In genomic region chr16:57258226-57258909, GRCh38 we compare ENCODE assay signal across 29 cellular contexts. TPM values are rescaled to one million over a fixed set of nuclear protein-coding genes. Genes with fewer than 3 reads are reported as not detected.
DNase-seq lines count a peak whose midpoint lies in the region; ATAC-seq and TF ChIP-seq lines count a peak whose summit lies in the region.
"Had no signal": no experiment of that assay in that cellular context is flagged by ENCODE, and none has a peak within 500 bp of the region (broad histone marks: within the 10 kb centered on the region; RNA-seq: fewer than 3 reads in every experiment).

No MANE protein-coding gene starts in this region.

- no peaks in the 10 kb centered on the region for H3K9me3 Mint-ChIP-seq in activated naive CD4-positive, alpha-beta T cell treated with anti-CD3 and anti-CD28 coated beads, Interleukin-2, amount 10 ng/mL, durations not matched to agents 7 days and 5 days
- H3K9me3 Mint-ChIP-seq: activated CD8-positive, alpha-beta T cell treated with anti-CD3 and anti-CD28 coated beads for 36 hours; naive thymus-derived CD8-positive, alpha-beta T cell; stimulated activated naive CD8-positive, alpha-beta T cell treated with anti-CD3 and anti-CD28 coated beads, Interleukin-15, amount 100 ng/mL, for 72 hours; T-helper 1 cell treated with Interleukin-12 subunit alpha and Interleukin-12 subunit beta and Interleukin-4 antibody, amounts not matched to agents 30 μg/mL and 1 μg/mL, for 36 hours had no signal

- intact Hi-C loops in testis (cut with DNase I; ENCODE audit: low total_unique reads), result no loop called here

- no peak overlapping the region for H2BK120ac ChIP-seq in neuronal stem cell (ENCODE audit: low read depth, low read length)

- no peak overlapping the region for H3K4me3 ChIP-seq in neuronal stem cell (ENCODE audit: low read length in 2 of 2)
- no peak overlapping the region for H3K4me3 ChIP-seq in testis
- H3K4me3 ChIP-seq: BLaER1 treated with 17β-estradiol and CSF1 and Interleukin-3, amounts not matched to agents 10 nM and 100 nM; esophagus muscularis mucosa; ovary; skin epidermis had no signal

- no peak overlapping the region for H3K4me3 Mint-ChIP-seq in activated naive CD4-positive, alpha-beta T cell treated with anti-CD3 and anti-CD28 coated beads, Interleukin-2, amount 10 ng/mL, durations not matched to agents 7 days and 5 days
- H3K4me3 Mint-ChIP-seq: activated CD8-positive, alpha-beta T cell treated with anti-CD3 and anti-CD28 coated beads for 36 hours; T-helper 1 cell treated with Interleukin-12 subunit alpha and Interleukin-12 subunit beta and Interleukin-4 antibody, amounts not matched to agents 30 μg/mL and 1 μg/mL, for 36 hours had no signal

- TF ChIP-seq CTCF in testis (IDR thresholded peaks at IDR 0.05), result no peak

- H2BK12ac ChIP-seq in neuronal stem cell (ENCODE audit: low read length), result peak overlapping the region; percentile 78

- CTCF ChIA-PET in activated naive CD4-positive, alpha-beta T cell treated with anti-CD3 and anti-CD28 coated beads, Interleukin-2, amount 10 ng/mL, durations not matched to agents 7 days and 5 days (lab: Charles Lee), result no interaction called here

- H3K27ac ChIP-seq in neuronal stem cell (replicated peaks; ENCODE audit: low read length) (no peak overlapping the region), testis (no peak overlapping the region)
- H3K27ac ChIP-seq: 22Rv1; BLaER1 treated with 17β-estradiol and CSF1 and Interleukin-3, amounts not matched to agents 10 nM and 100 nM; esophagus muscularis mucosa; ovary had no signal

- no peaks in the 10 kb centered on the region for H3K36me3 Mint-ChIP-seq in activated naive CD4-positive, alpha-beta T cell treated with anti-CD3 and anti-CD28 coated beads, Interleukin-2, amount 10 ng/mL, durations not matched to agents 7 days and 5 days

- H3K4me2 ChIP-seq in neuronal stem cell (ENCODE audit: insufficient read depth, low read length, poor library complexity, severe bottlenecking), result no peak overlapping the region

- WGBS in neuronal stem cell (ENCODE audit: extremely low coverage in 2 of 2, insufficient read length in 2 of 2, insufficient replicate concordance in 1 of 2), 2 donors, result no CpG with 5 or more reads among the region's 18 CpGs
- WGBS in testis, 2 donors, result 97 to 98% methylated on average over 18 of the region's 18 CpGs

- H3K9me3 ChIP-seq in neuronal stem cell (replicated peaks in 1 of 2; ENCODE audit: control insufficient read depth in 2 of 2, insufficient read depth in 1 of 2, low read depth in 1 of 2, low read length in 2 of 2), result no peaks in the 10 kb centered on the region
- H3K9me3 ChIP-seq in testis, result no peaks in the 10 kb centered on the region
- H3K9me3 ChIP-seq: BLaER1 treated with 17β-estradiol and CSF1 and Interleukin-3, amounts not matched to agents 10 nM and 100 nM; esophagus muscularis mucosa; ovary had no signal

- no peak overlapping the region for H4K8ac ChIP-seq in neuronal stem cell (ENCODE audit: low read depth, low read length)

- peak overlapping the region; percentile 95 for H2BK15ac ChIP-seq in neuronal stem cell (ENCODE audit: low read length)

- peak overlapping the region; percentile 80 for H3K18ac ChIP-seq in neuronal stem cell (ENCODE audit: low read length)

- no peak overlapping the region for H3K14ac ChIP-seq in neuronal stem cell (ENCODE audit: low read length)

- no peak for ATAC-seq in HG03521 (IDR thresholded peaks at IDR 0.05; ENCODE audit: unreplicated experiment)
- ATAC-seq: activated CD8-positive, alpha-beta T cell treated with anti-CD3 and anti-CD28 coated beads for 36 hours; naive thymus-derived CD8-positive, alpha-beta T cell; PC-3; Right ventricle myocardium inferior; SK-N-SH treated with all-trans-retinoic acid at 6 μM for 48 hours; stimulated activated naive CD8-positive, alpha-beta T cell treated with anti-CD3 and anti-CD28 coated beads, Interleukin-15, amount 100 ng/mL, for 72 hours had no signal

- peak overlapping the region; percentile 95 for H2AK5ac ChIP-seq in neuronal stem cell (ENCODE audit: low read depth, low read length)

- H3K27ac Mint-ChIP-seq in activated naive CD4-positive, alpha-beta T cell treated with anti-CD3 and anti-CD28 coated beads, Interleukin-2, amount 10 ng/mL, durations not matched to agents 7 days and 5 days, result no peak overlapping the region
- H3K27ac Mint-ChIP-seq: activated CD8-positive, alpha-beta T cell treated with anti-CD3 and anti-CD28 coated beads for 36 hours; T-helper 1 cell treated with Interleukin-12 subunit alpha and Interleukin-12 subunit beta and Interleukin-4 antibody, amounts not matched to agents 30 μg/mL and 1 μg/mL, for 36 hours had no signal

- peak overlapping the region; percentile 74 for H3K23ac ChIP-seq in neuronal stem cell (ENCODE audit: low read depth, low read length, poor library complexity)

- peak overlapping the region; percentile 90 for H2BK5ac ChIP-seq in neuronal stem cell (ENCODE audit: low read length)

- no peaks in the 10 kb centered on the region for H3K27me3 Mint-ChIP-seq in activated naive CD4-positive, alpha-beta T cell treated with anti-CD3 and anti-CD28 coated beads, Interleukin-2, amount 10 ng/mL, durations not matched to agents 7 days and 5 days
- H3K27me3 Mint-ChIP-seq: activated CD8-positive, alpha-beta T cell treated with anti-CD3 and anti-CD28 coated beads for 36 hours; naive thymus-derived CD8-positive, alpha-beta T cell; stimulated activated naive CD8-positive, alpha-beta T cell treated with anti-CD3 and anti-CD28 coated beads, Interleukin-15, amount 100 ng/mL, for 72 hours had no signal

- no peak overlapping the region for H4K91ac ChIP-seq in neuronal stem cell (ENCODE audit: low read depth, low read length, poor library complexity)

- H3K79me1 ChIP-seq in neuronal stem cell (ENCODE audit: low read depth, low read length), result no peaks in the 10 kb centered on the region

- peaks cover 6 to 13% of the 10 kb centered on the region in 2 donors for H3K4me1 ChIP-seq in neuronal stem cell (ENCODE audit: control insufficient read depth in 2 of 2, insufficient read depth in 1 of 2, low read depth in 1 of 2, low read length in 2 of 2)
- H3K4me1 ChIP-seq in testis, result peaks cover 14% of the 10 kb centered on the region

- H3K9ac ChIP-seq in neuronal stem cell (ENCODE audit: low read depth, low read length, poor library complexity), result no peak overlapping the region
- H3K9ac ChIP-seq: BLaER1 treated with 17β-estradiol and CSF1 and Interleukin-3, amounts not matched to agents 10 nM and 100 nM had no signal

- H3K36me3 ChIP-seq in neuronal stem cell (replicated peaks in 1 of 2; ENCODE audit: control insufficient read depth in 2 of 2, insufficient read depth in 2 of 2, low read length in 2 of 2) (peaks cover 0 to 22% of the 10 kb centered on the region in 2 donors), testis (ENCODE audit: low read depth, missing control alignments) (no peaks in the 10 kb centered on the region)
- H3K36me3 ChIP-seq: ovary had no signal

- no peak overlapping the region for H3K4ac ChIP-seq in neuronal stem cell (ENCODE audit: low read length)

- H3K27me3 ChIP-seq in neuronal stem cell (ENCODE audit: control insufficient read depth in 3 of 3, insufficient read depth in 3 of 3, low read depth in 1 of 3, low read length in 3 of 3), result peaks cover 0 to 2% (median 0%) of the 10 kb centered on the region in 3 experiments
- H3K27me3 ChIP-seq in testis, result no peaks in the 10 kb centered on the region
- H3K27me3 ChIP-seq: BLaER1 treated with 17β-estradiol and CSF1 and Interleukin-3, amounts not matched to agents 10 nM and 100 nM; esophagus muscularis mucosa; ovary had no signal

- no peak for TF ChIP-seq POLR2A in testis (IDR thresholded peaks at IDR 0.05)

- H3K4me1 Mint-ChIP-seq in activated naive CD4-positive, alpha-beta T cell treated with anti-CD3 and anti-CD28 coated beads, Interleukin-2, amount 10 ng/mL, durations not matched to agents 7 days and 5 days, result peaks cover 14% of the 10 kb centered on the region

- no peak overlapping the region for H2AFZ ChIP-seq in neuronal stem cell (ENCODE audit: low read length)

- DNase-seq in activated CD4-positive, CD25-positive, alpha-beta regulatory T cell treated with anti-CD3 and anti-CD28 coated beads, Interleukin-2, amount 50 U/mL, for 72 hours, result peak; percentile 23
- no peak for DNase-seq in activated CD4-positive, CD25-positive, alpha-beta regulatory T cell (lab: John Stamatoyannopoulos, UW)
- DNase-seq in islet precursor cell (peak; percentile 37), neuronal stem cell (ENCODE audit: low spot score) (no peak), testis (peak; percentile 12)
- no peak for DNase-seq in activated T-cell treated with anti-CD3 and anti-CD28 coated beads, Interleukin-2, amount 50 U/mL, for 1 hour
- DNase-seq in activated naive CD4-positive, alpha-beta T cell treated with anti-CD3 and anti-CD28 coated beads, Interleukin-2, amount 10 ng/mL, durations not matched to agents 7 days and 5 days, result no peak
- DNase-seq: activated CD8-positive, alpha-beta T cell treated with anti-CD3 and anti-CD28 coated beads for 36 hours; activated effector memory CD4-positive, alpha-beta T cell treated with Interleukin-2 at 50 U/mL for 16 hours; caudate nucleus; DMS153; foreskin fibroblast; MM.1S; naive thymus-derived CD8-positive, alpha-beta T cell; NCI-H1930; NCI-H524 treated with DMSO at 0.1 percent for 48 hours; PC-3; stimulated activated CD4-positive, alpha-beta T cell treated with anti-CD3 and anti-CD28 coated beads, Interleukin-2, amount 100 ng/mL, for 24 hours; stimulated activated naive CD8-positive, alpha-beta T cell treated with anti-CD3 and anti-CD28 coated beads, Interleukin-15, amount 100 ng/mL, for 72 hours; trophoblast cell had no signal

RNA-seq across cellular contexts. Expression of gene ARL2BP, which starts 13.3 kb away (rescaled TPM):
- polyA plus RNA-seq in neuronal stem cell (2013, experiment 1 of 2), result 43.3 TPM
- 45.1 TPM for polyA plus RNA-seq in neuronal stem cell (2013, experiment 2 of 2)
- total RNA-seq in testis, result 10 to 100 TPM; 88.8 to 92.4 TPM
- polyA plus RNA-seq in testis (ENCODE audit: insufficient read depth, low read depth, low replicate concordance), result 128 TPM

RNA-seq across cellular contexts. Expression of gene PLLP, which starts 26.1 kb away (rescaled TPM):
- 3.6 TPM for polyA plus RNA-seq in neuronal stem cell (2013, experiment 1 of 2)
- 3.4 TPM for polyA plus RNA-seq in neuronal stem cell (2013, experiment 2 of 2)
- total RNA-seq in testis, result 10 to 100 TPM; 36.1 to 39.4 TPM
- polyA plus RNA-seq in testis (ENCODE audit: insufficient read depth, low read depth, low replicate concordance), result 15.0 TPM

Comparison
In these comparisons a context has a peak if more than half of its experiments do, and no peak if none do; other contexts are left out.
1. DNase-seq: peak in activated CD4-positive, CD25-positive, alpha-beta regulatory T cell treated with anti-CD3 and anti-CD28 coated beads, Interleukin-2, amount 50 U/mL, for 72 hours (single experiment), islet precursor cell (single experiment) and testis (single experiment); none in activated CD4-positive, CD25-positive, alpha-beta regulatory T cell (0 of 4), neuronal stem cell (single experiment), activated T-cell treated with anti-CD3 and anti-CD28 coated beads, Interleukin-2, amount 50 U/mL, for 1 hour (single experiment) and activated naive CD4-positive, alpha-beta T cell treated with anti-CD3 and anti-CD28 coated beads, Interleukin-2, amount 10 ng/mL, durations not matched to agents 7 days and 5 days (single experiment).